Comparison of ENCODE assay signal across 9 cellular contexts in genomic region chr9:121321039-121321503, GRCh38. TPM values are rescaled to one million over a fixed set of nuclear protein-coding genes. Genes with fewer than 3 reads are reported as not detected.
A peak's percentile ranks its signal among the peaks of the same experiment; 100 is the strongest.
DNase-seq lines count a peak whose midpoint lies in the region; ATAC-seq and TF ChIP-seq lines count a peak whose summit lies in the region.
"Had no signal": no experiment of that assay in that cellular context is flagged by ENCODE, and none has a peak within 500 bp of the region (broad histone marks: within the 10 kb centered on the region; RNA-seq: fewer than 3 reads in every experiment).

No MANE protein-coding gene starts in this region.

- H3K4me1 ChIP-seq in gastroesophageal sphincter: peaks cover 9 to 100% (median 72%) of the 10 kb centered on the region in 3 donors

- H3K27ac ChIP-seq in gastroesophageal sphincter (peak overlapping the region; percentile 90 to 98 (median 94)), substantia nigra (ENCODE audit: low read depth, low read length, poor library complexity, severe bottlenecking) (peak overlapping the region; percentile 30)

- ATAC-seq in gastroesophageal sphincter (no peak), HG03442 (IDR thresholded peaks at IDR 0.05; ENCODE audit: unreplicated experiment) (no peak), HG03460 (IDR thresholded peaks at IDR 0.05; ENCODE audit: unreplicated experiment) (no peak)

- DNase-seq in KBM-7: peak; percentile 87
- DNase-seq in UCSD-AML1 (lab: John Stamatoyannopoulos, UW; ENCODE audit: unreplicated experiment): peak; percentile 76
- DNase-seq in substantia nigra (lab: John Stamatoyannopoulos, UW): no peak
- no peak for DNase-seq in NCI-H526 (lab: John Stamatoyannopoulos, UW)
- DNase-seq: cortex of kidney, NCI-H446 had no signal

- TF ChIP-seq EP300 in gastroesophageal sphincter (IDR thresholded peaks at IDR 0.05): no peak

- no peaks in the 10 kb centered on the region for H3K9me3 ChIP-seq in gastroesophageal sphincter

- no peak overlapping the region for H3K4me3 ChIP-seq in gastroesophageal sphincter

- H3K36me3 ChIP-seq in gastroesophageal sphincter: peaks cover 0 to 98% of the 10 kb centered on the region in 2 donors

- TF ChIP-seq CTCF in gastroesophageal sphincter (IDR thresholded peaks at IDR 0.05): no peak

- in situ Hi-C loops in KBM-7 (cut with MboI; ENCODE audit: low pct_unique_long_range_greater_than_20kb, low sequenced_read_pairs): no loop called here

- no peak for TF ChIP-seq POLR2A in gastroesophageal sphincter (IDR thresholded peaks at IDR 0.05)

- no peaks in the 10 kb centered on the region for H3K27me3 ChIP-seq in gastroesophageal sphincter

- WGBS in gastroesophageal sphincter (ENCODE audit: low coverage in 1 of 2), 2 donors: 60 to 80% methylated on average over 1 to 2 of the region's 8 CpGs

RNA-seq across cellular contexts. Expression of gene STOM, which starts 49.0 kb away (rescaled TPM):
- 100 to 1,000 TPM; 293 to 539 (median 457) TPM for total RNA-seq in gastroesophageal sphincter

RNA-seq across cellular contexts. Expression of gene GSN, which starts 53.1 kb away (rescaled TPM):
- total RNA-seq in gastroesophageal sphincter: 1,000 to 10,000 TPM; 2,362 to 3,466 (median 3,146) TPM

Comparison
In these comparisons a context has a peak if more than half of its experiments do, and no peak if none do; other contexts are left out.
1. DNase-seq: peak in KBM-7 (single experiment) and UCSD-AML1 (single experiment); none in substantia nigra (0 of 49) and NCI-H526 (0 of 2).